In genomic region chr12:66331814-66332213, GRCh38 we compare ENCODE assay signal across 24 cellular contexts.
"Had no signal": no experiment of that assay in that cellular context is flagged by ENCODE, and none has a peak within 500 bp of the region (broad histone marks: within the 10 kb centered on the region; RNA-seq: fewer than 3 reads in every experiment).

No MANE protein-coding gene starts in this region.

- H3K9me3 Mint-ChIP-seq: activated T-helper 2 cell treated with anti-CD3 and anti-CD28 coated beads, Interferon-gamma antibody, Interleukin-2, Interleukin-4, amounts not matched to agents 10 μg/mL and 5 μg/mL and 100 μg/mL, durations not matched to agents 14 hours and 24 hours and 36 hours; naive B cell; neural crest cell; stimulated activated naive B cell treated with anti-CD40 and anti-IgM and Interleukin-4, amounts not matched to agents 10 μg/mL and 1 μg/mL and 100 μg/mL, for 72 hours; T-cell; T-helper 2 cell treated with Interferon-gamma antibody and Interleukin-4, amounts not matched to agents 5 μg/mL and 100 μg/mL, for 36 hours had no signal

- H3K4me3 ChIP-seq: breast epithelium, heart left ventricle, sigmoid colon, SJCRH30, smooth muscle cell, upper lobe of right lung had no signal

- H3K27me3 Mint-ChIP-seq: naive B cell; stimulated activated naive B cell treated with anti-CD40 and anti-IgM and Interleukin-4, amounts not matched to agents 10 μg/mL and 1 μg/mL and 100 μg/mL, for 72 hours; T-cell had no signal

- DNase-seq: activated CD4-positive, alpha-beta T cell treated with anti-CD3 and anti-CD28 coated beads, Interleukin-2, amount 50 U/mL, for 4 hours; activated CD4-positive, CD25-positive, alpha-beta regulatory T cell treated with anti-CD3 and anti-CD28 coated beads, Interleukin-2, amount 50 U/mL, for 72 hours; activated naive CD4-positive, alpha-beta T cell; cortex of kidney; heart left ventricle; islet precursor cell; left colon; mesenchymal stem cell; naive B cell; occipital lobe; posterior cingulate gyrus; sigmoid colon; SJCRH30; stimulated activated CD4-positive, alpha-beta T cell treated with anti-CD3 and anti-CD28 coated beads, Interleukin-15, amount 100 ng/mL, for 24 hours; stimulated activated naive B cell treated with anti-CD40 and anti-IgM and Interleukin-4, amounts not matched to agents 10 μg/mL and 1 μg/mL and 100 μg/mL, for 72 hours; T-cell; upper lobe of right lung; WERI-Rb-1 had no signal

- H3K4me3 Mint-ChIP-seq: naive B cell; neural crest cell; stimulated activated naive B cell treated with anti-CD40 and anti-IgM and Interleukin-4, amounts not matched to agents 10 μg/mL and 1 μg/mL and 100 μg/mL, for 72 hours; T-cell; T-helper 2 cell treated with Interferon-gamma antibody and Interleukin-4, amounts not matched to agents 5 μg/mL and 100 μg/mL, for 36 hours had no signal

- H3K27ac ChIP-seq: breast epithelium, epithelial cell of prostate, heart left ventricle, sigmoid colon, SJCRH30, upper lobe of right lung, WERI-Rb-1 had no signal

- H3K9me3 ChIP-seq: breast epithelium, heart left ventricle, sigmoid colon, SJCRH30, upper lobe of right lung had no signal

- H3K4me1 ChIP-seq: breast epithelium, sigmoid colon, SJCRH30, upper lobe of right lung had no signal

- H3K4me1 Mint-ChIP-seq: naive B cell; neural crest cell; stimulated activated naive B cell treated with anti-CD40 and anti-IgM and Interleukin-4, amounts not matched to agents 10 μg/mL and 1 μg/mL and 100 μg/mL, for 72 hours had no signal

- H3K27me3 ChIP-seq: breast epithelium, heart left ventricle, sigmoid colon, SJCRH30, upper lobe of right lung had no signal

- ATAC-seq: heart left ventricle; left colon; stimulated activated naive B cell treated with anti-CD40 and anti-IgM and Interleukin-4, amounts not matched to agents 10 μg/mL and 1 μg/mL and 100 μg/mL, for 72 hours; T-cell; upper lobe of right lung had no signal

- H3K36me3 ChIP-seq: breast epithelium had no signal

- H3K27ac Mint-ChIP-seq: activated T-helper 2 cell treated with anti-CD3 and anti-CD28 coated beads, Interferon-gamma antibody, Interleukin-2, Interleukin-4, amounts not matched to agents 10 μg/mL and 5 μg/mL and 100 μg/mL, durations not matched to agents 14 hours and 24 hours and 36 hours; stimulated activated naive B cell treated with anti-CD40 and anti-IgM and Interleukin-4, amounts not matched to agents 10 μg/mL and 1 μg/mL and 100 μg/mL, for 72 hours; T-helper 2 cell treated with Interferon-gamma antibody and Interleukin-4, amounts not matched to agents 5 μg/mL and 100 μg/mL, for 36 hours had no signal
